Comparison of ENCODE assay signal across 34 cellular contexts in the genomic region with DNA sequence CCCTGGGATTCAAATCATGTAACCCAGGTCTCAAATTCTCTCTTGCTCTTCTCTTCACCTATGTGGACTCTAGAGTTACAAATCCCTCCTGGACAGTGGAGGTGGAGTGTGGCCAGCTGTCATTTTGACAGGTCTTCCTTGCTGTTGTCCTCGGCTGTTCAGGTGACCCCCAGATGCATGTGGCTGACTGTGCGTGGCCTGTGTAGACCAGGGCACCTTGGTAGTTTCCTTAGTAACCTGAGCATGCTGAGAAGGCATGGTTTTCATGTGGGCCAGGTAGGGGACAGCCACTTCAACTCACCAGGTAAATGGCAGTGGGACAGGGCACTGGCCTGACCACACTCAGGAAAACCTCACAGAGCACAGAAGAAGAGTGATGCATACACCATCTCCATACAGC.
"Had no signal": no experiment of that assay in that cellular context is flagged by ENCODE, and none has a peak within 500 bp of the region (broad histone marks: within the 10 kb centered on the region; RNA-seq: fewer than 3 reads in every experiment).

No MANE protein-coding gene starts in this region.

- DNase-seq: activated CD4-positive, alpha-beta memory T cell treated with anti-CD3 and anti-CD28 coated beads, Interleukin-2, amount 10 ng/mL, durations not matched to agents 7 days and 5 days; activated CD4-positive, alpha-beta T cell treated with anti-CD3 and anti-CD28 coated beads for 1 hour; activated CD4-positive, alpha-beta T cell treated with anti-CD3 and anti-CD28 coated beads for 48 hours; activated CD4-positive, CD25-positive, alpha-beta regulatory T cell; activated CD8-positive, alpha-beta memory T cell treated with anti-CD3 and anti-CD28 coated beads for 24 hours; activated CD8-positive, alpha-beta memory T cell treated with anti-CD3 and anti-CD28 coated beads, Interleukin-2, amount 10 ng/mL, durations not matched to agents 7 days and 5 days; activated CD8-positive, alpha-beta memory T cell treated with anti-CD3 and anti-CD28 coated beads, Interleukin-2, amount 50 U/mL, for 48 hours; activated effector memory CD4-positive, alpha-beta T cell treated with anti-CD3 and anti-CD28 coated beads, Interleukin-2, amount 50 U/mL, for 16 hours; activated naive CD4-positive, alpha-beta T cell; activated naive CD4-positive, alpha-beta T cell treated with anti-CD3 and anti-CD28 coated beads, Interleukin-2, amount 50 U/mL, for 16 hours; activated naive CD8-positive, alpha-beta T cell treated with anti-CD3 and anti-CD28 coated beads for 36 hours; activated T-cell treated with anti-CD3 and anti-CD28 coated beads, Interleukin-2, amount 50 U/mL, for 48 hours; amygdala; NCI-H1092 treated with DMSO at 0.1 percent for 48 hours; NCI-H1417; NCI-H146; NCI-H187; NCI-H2029 treated with DMSO at 0.1 percent for 48 hours; NCI-H2107; NCI-H2171; NCI-H510A; NCI-H526; NCI-H748 treated with DMSO at 0.1 percent for 48 hours; NK-92 treated with Interleukin-12 subunit alpha and Interleukin-12 subunit beta, amount 100 ng/mL, for 24 hours; PC-3; Right ventricle myocardium superior; SW 1271; T-helper 1 cell; T-helper 2 cell; T-helper 9 cell; WERI-Rb-1 had no signal

- H3K4me1 ChIP-seq: ascending aorta had no signal

- H3K27me3 ChIP-seq: ascending aorta had no signal

- H3K27ac ChIP-seq: ascending aorta, cardiac muscle cell, RWPE1, WERI-Rb-1 had no signal

- H3K4me3 ChIP-seq: ascending aorta, cardiac muscle cell had no signal

- ATAC-seq: activated CD8-positive, alpha-beta memory T cell treated with anti-CD3 and anti-CD28 coated beads, Interleukin-2, amount 10 ng/mL, durations not matched to agents 7 days and 5 days; PC-3 had no signal

- H3K36me3 ChIP-seq: ascending aorta, cardiac muscle cell, WERI-Rb-1 had no signal

- H3K9me3 ChIP-seq: ascending aorta had no signal
